Comparison of ENCODE assay signal across 31 cellular contexts in genomic region chr7:20282960-20283359, GRCh38. TPM values are rescaled to one million over a fixed set of nuclear protein-coding genes. Genes with fewer than 3 reads are reported as not detected.
DNase-seq lines count a peak whose midpoint lies in the region; ATAC-seq, FAIRE-seq and TF ChIP-seq lines count a peak whose summit lies in the region.
"Had no signal": no experiment of that assay in that cellular context is flagged by ENCODE, and none has a peak within 500 bp of the region (broad histone marks: within the 10 kb centered on the region; RNA-seq: fewer than 3 reads in every experiment).

No MANE protein-coding gene starts in this region.

- H3K36me3 ChIP-seq in OCI-LY3 (replicated peaks; ENCODE audit: low read depth, low read length) = no peaks in the 10 kb centered on the region
- H3K36me3 ChIP-seq: left ventricle myocardium inferior had no signal

- TF ChIP-seq CTCF in OCI-LY3 (IDR thresholded peaks at IDR 0.05; ENCODE audit: low read depth, low read length) = no peak

- no peaks in the 10 kb centered on the region for H3K9me3 ChIP-seq in OCI-LY3 (ENCODE audit: insufficient read depth, low read length)
- H3K9me3 ChIP-seq: left ventricle myocardium inferior, testis had no signal

- no peak overlapping the region for H2AFZ ChIP-seq in OCI-LY3 (ENCODE audit: low read depth, low read length)
- H2AFZ ChIP-seq: parathyroid adenoma had no signal

- peak overlapping the region; percentile 53 for H3K4me2 ChIP-seq in OCI-LY3 (ENCODE audit: low read length)

- peak; percentile 28 for ATAC-seq in HG02610 (IDR thresholded peaks at IDR 0.05; ENCODE audit: unreplicated experiment)
- peak; percentile 57 for ATAC-seq in esophagus mucosa
- ATAC-seq in GM19455 (IDR thresholded peaks at IDR 0.05; ENCODE audit: unreplicated experiment) = no peak
- ATAC-seq: HepG2, Right ventricle myocardium inferior had no signal

- peaks cover 40% of the 10 kb centered on the region for H3K4me1 ChIP-seq in OCI-LY3 (ENCODE audit: low read length)
- H3K4me1 ChIP-seq: left ventricle myocardium inferior, parathyroid adenoma, testis had no signal

- H3K9ac ChIP-seq in OCI-LY3 (ENCODE audit: low read length) = no peak overlapping the region
- H3K9ac ChIP-seq: parathyroid adenoma had no signal

- H4K20me1 ChIP-seq in OCI-LY3 (ENCODE audit: insufficient read depth, low read length) = no peaks in the 10 kb centered on the region

- H3K79me2 ChIP-seq in OCI-LY3 (ENCODE audit: low read length) = no peaks in the 10 kb centered on the region
- H3K79me2 ChIP-seq: parathyroid adenoma had no signal

- DNase-seq in activated CD8-positive, alpha-beta memory T cell treated with anti-CD3 and anti-CD28 coated beads, Interleukin-2, amount 50 U/mL, for 48 hours = no peak
- no peak for DNase-seq in NCI-H2029 (lab: John Stamatoyannopoulos, UW)
- DNase-seq: activated CD4-positive, alpha-beta memory T cell treated with anti-CD3 and anti-CD28 coated beads for 36 hours; activated CD4-positive, CD25-positive, alpha-beta regulatory T cell treated with anti-CD3 and anti-CD28 coated beads, Interleukin-2, amount 50 U/mL, for 72 hours; activated CD8-positive, alpha-beta memory T cell treated with anti-CD3 and anti-CD28 coated beads, Interleukin-2, amount 50 U/mL, for 4 hours; activated naive CD4-positive, alpha-beta T cell treated with anti-CD3 and anti-CD28 coated beads for 36 hours; CD4-positive, alpha-beta T cell; central memory CD4-positive, alpha-beta T cell; cortex of kidney; effector memory CD4-positive, alpha-beta T cell; EL; head of caudate nucleus; left ventricle myocardium inferior; mesendoderm; NCI-H146; NCI-H2171 treated with DMSO at 0.1 percent for 48 hours; NCI-H510A treated with DMSO at 0.1 percent for 48 hours; retina; stimulated activated naive CD4-positive, alpha-beta T cell treated with Interleukin-2 at 50 U/mL for 16 hours; testis had no signal

- no peak overlapping the region for H3K4me3 ChIP-seq in OCI-LY3 (ENCODE audit: low read length)
- H3K4me3 ChIP-seq: left ventricle myocardium inferior, skin epidermis, testis had no signal

- peak; percentile 81 for FAIRE-seq in G401.6 (lab: Jason Lieb, UNC)
- FAIRE-seq: HepG2, keratinocyte had no signal

- H3K27ac ChIP-seq in OCI-LY3 (ENCODE audit: low read length) = peak overlapping the region; percentile 84
- H3K27ac ChIP-seq: left ventricle myocardium inferior, parathyroid adenoma, skin epidermis, testis had no signal

- H3K27me3 ChIP-seq in OCI-LY3 (ENCODE audit: low read depth, low read length) = no peaks in the 10 kb centered on the region
- H3K27me3 ChIP-seq: testis had no signal

RNA-seq across cellular contexts. Expression of gene ITGB8, which starts 47.7 kb away (rescaled TPM):
- 16.3 TPM for total RNA-seq in esophagus mucosa
- total RNA-seq: activated CD4-positive, alpha-beta memory T cell treated with anti-CD3 and anti-CD28 coated beads for 36 hours; activated naive CD4-positive, alpha-beta T cell treated with anti-CD3 and anti-CD28 coated beads for 36 hours; CD4-positive, alpha-beta T cell; HepG2; T-helper 2 cell treated with Interferon-gamma antibody and Interleukin-4, amounts not matched to agents 100 ng/mL and 5 ng/mL, for 36 hours had no signal
